ENCODE assay signal across 1 cellular context in genomic region chr5:85893996-85894395, GRCh38.
TF ChIP-seq lines count a peak whose summit lies in the region.

No MANE protein-coding gene starts in this region.

TF ChIP-seq in H1, 55 proteins besides CTCF, POLR2A, EP300 and RAD21 (continued from another document):
- TF ChIP-seq CHD7 (IDR thresholded peaks at IDR 0.05; ENCODE audit: insufficient replicate concordance, low read length) (peak; percentile 58), ASH2L (IDR thresholded peaks at IDR 0.05; ENCODE audit: low read length) (no peak), JUND (IDR thresholded peaks at IDR 0.05; ENCODE audit: low read length) (no peak), POLR2AphosphoS5 (IDR thresholded peaks at IDR 0.05; ENCODE audit: low read depth, low read length) (no peak), SP2 (IDR thresholded peaks at IDR 0.05; ENCODE audit: low read length) (no peak), NANOG (IDR thresholded peaks at IDR 0.05; ENCODE audit: insufficient read depth, low read depth, low read length, poor library complexity, severe bottlenecking) (peak; percentile 31), CEBPB (IDR thresholded peaks at IDR 0.05; ENCODE audit: low read depth, low read length) (no peak), PHF8 (conservative IDR thresholded peaks at IDR 0.05; ENCODE audit: low read depth, low read length) (no peak), CBX5 (IDR thresholded peaks at IDR 0.05; ENCODE audit: low read depth, low read length) (no peak), RXRA (IDR thresholded peaks at IDR 0.05; ENCODE audit: insufficient read depth, low read depth, low read length) (no peak), SAP30 (IDR thresholded peaks at IDR 0.05; ENCODE audit: insufficient read depth, insufficient replicate concordance, low read length) (no peak), NRF1 (IDR thresholded peaks at IDR 0.05; ENCODE audit: low read depth, low read length) (no peak), SIX5 (IDR thresholded peaks at IDR 0.05; ENCODE audit: low read depth, low read length) (no peak), POU5F1 (IDR thresholded peaks at IDR 0.05; ENCODE audit: low read depth, low read length) (no peak), GABPA (IDR thresholded peaks at IDR 0.05; ENCODE audit: borderline replicate concordance, insufficient read depth, low read length) (no peak), SP1 (IDR thresholded peaks at IDR 0.05; ENCODE audit: low read depth, low read length) (0 out of 2 replicates have a peak, but pooled peaks have one; percentile 13), JUN (IDR thresholded peaks at IDR 0.05; ENCODE audit: low read depth, low read length) (no peak), USF2 (IDR thresholded peaks at IDR 0.05; ENCODE audit: low read length) (no peak)
